ENCODE assay signal across 7 cellular contexts in the genomic region with DNA sequence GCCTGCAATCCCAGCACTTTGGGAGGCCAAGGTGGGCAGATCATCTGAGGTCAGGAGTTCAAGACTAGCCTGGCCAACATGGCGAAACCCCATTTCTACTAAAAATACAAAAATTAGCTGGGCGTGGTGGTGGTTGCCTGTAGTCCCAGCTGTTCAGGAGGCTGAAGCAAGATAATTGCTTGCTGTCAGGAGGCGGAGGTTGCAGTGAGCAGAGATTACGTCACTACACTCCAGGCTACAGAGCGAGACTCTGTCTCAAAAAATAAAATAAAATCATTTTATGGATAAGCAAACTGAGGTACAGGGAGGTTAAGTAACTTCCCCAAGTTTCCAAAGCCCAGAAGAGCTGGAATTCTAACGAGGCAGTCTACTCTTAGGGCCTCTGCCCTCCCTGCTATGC. TPM values are rescaled to one million over a fixed set of nuclear protein-coding genes. Genes with fewer than 3 reads are reported as not detected.
"Had no signal": no experiment of that assay in that cellular context is flagged by ENCODE, and none has a peak within 500 bp of the region (broad histone marks: within the 10 kb centered on the region; RNA-seq: fewer than 3 reads in every experiment).

No MANE protein-coding gene starts in this region.

RNA-seq across cellular contexts. Expression of gene TGM6, which starts 26.7 kb away (rescaled TPM):
- total RNA-seq: LHCN-M2, MCF 10A, OCI-LY7, PC-9, Right ventricle myocardium superior, SJSA1 had no signal
- polyA plus RNA-seq: SK-N-SH had no signal
